Comparison of ENCODE assay signal across 8 cellular contexts in the genomic region with DNA sequence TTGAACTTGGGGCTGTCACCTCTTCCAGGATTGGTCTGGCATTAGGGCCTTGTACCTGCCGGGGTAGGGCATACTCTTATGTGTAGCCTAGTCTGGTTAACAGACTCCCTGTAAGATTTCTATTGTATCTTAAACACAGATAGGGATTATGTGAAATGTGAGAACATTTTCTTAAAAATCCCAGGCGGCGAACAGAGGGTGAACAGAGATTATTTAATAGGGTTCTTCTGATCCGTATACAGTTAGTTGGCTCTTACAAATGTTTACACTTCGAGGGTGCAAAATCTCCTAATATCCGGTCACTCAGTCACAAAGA. TPM values are rescaled to one million over a fixed set of nuclear protein-coding genes. Genes with fewer than 3 reads are reported as not detected.
DNase-seq lines count a peak whose midpoint lies in the region; ATAC-seq, FAIRE-seq and TF ChIP-seq lines count a peak whose summit lies in the region.

No MANE protein-coding gene starts in this region.

- H3K79me1 ChIP-seq in mesendoderm (ENCODE audit: low read length) = no peaks in the 10 kb centered on the region

- no peak for TF ChIP-seq RAD21 in GM12878 (IDR thresholded peaks at IDR 0.05; ENCODE audit: insufficient read depth, low read depth, low read length)

- H3K27ac ChIP-seq in left ventricle myocardium inferior (replicated peaks) = peak overlapping the region; percentile 96
- H3K27ac ChIP-seq in GM12878 (ENCODE audit: control insufficient read depth, insufficient read depth) = peak overlapping the region; percentile 93
- H3K27ac ChIP-seq in mesendoderm (ENCODE audit: low read depth, low read length) = no peak overlapping the region
- no peak overlapping the region for H3K27ac ChIP-seq in aorta (ENCODE audit: low read depth in 1 of 2, low read length in 2 of 2)

- no peaks in the 10 kb centered on the region for H4K20me1 ChIP-seq in GM12878 (ENCODE audit: control insufficient read depth, insufficient read depth)

- H4K8ac ChIP-seq in mesendoderm (ENCODE audit: low read depth, low read length) = no peak overlapping the region

- H2AK5ac ChIP-seq in mesendoderm (ENCODE audit: low read length) = no peak overlapping the region

- FAIRE-seq in GM12878 (lab: Jason Lieb, UNC) = peak; percentile 52

- peak overlapping the region; percentile 72 for H2AFZ ChIP-seq in GM12878 (ENCODE audit: control insufficient read depth, low read depth, low read length)

- ATAC-seq in left cardiac atrium (no peak), HG03354 (IDR thresholded peaks at IDR 0.05; ENCODE audit: poor library complexity, severe bottlenecking, unreplicated experiment) (peak; percentile 41), GM12878 (peak; percentile 56), aorta (ENCODE audit: low FRiP score) (no peak)

- H3K23ac ChIP-seq in mesendoderm (ENCODE audit: low read length) = no peak overlapping the region

- CTCF ChIA-PET in GM12878 (lab: Yijun Ruan, JAX) = interaction anchor here (0.8 to 6.6 kb wide), 18 partner anchors 8 to 620 kb away, joined by 3 to 56 read pairs (median 6); a partner anchor contains a TSS

- H2BK120ac ChIP-seq in mesendoderm (ENCODE audit: low read depth, low read length) = no peak overlapping the region

- H3K4me3 ChIP-seq in left ventricle myocardium inferior (peak overlapping the region; percentile 92), GM12878 (peak overlapping the region; percentile 94), mesendoderm (ENCODE audit: low read length) (no peak overlapping the region), aorta (ENCODE audit: low read length in 2 of 2) (peak overlapping the region; percentile 59 to 96)

- H3K79me2 ChIP-seq in GM12878 (ENCODE audit: control insufficient read depth, insufficient read depth, low read length) = peaks cover 65% of the 10 kb centered on the region
- H3K79me2 ChIP-seq in mesendoderm (ENCODE audit: control insufficient read depth, insufficient read depth, low read length) = no peaks in the 10 kb centered on the region

- H3K9me3 ChIP-seq in left ventricle myocardium inferior (replicated peaks) (no peaks in the 10 kb centered on the region), GM12878 (replicated peaks; ENCODE audit: control insufficient read depth, insufficient read depth, low read length) (no peaks in the 10 kb centered on the region), aorta (ENCODE audit: control insufficient read depth, low read length) (no peaks in the 10 kb centered on the region)

- SMC1A ChIA-PET in GM12878 (lab: Charles Lee; ENCODE audit: uncharacterized antibody, unreplicated experiment) = interaction anchor here (0.9 to 6.3 kb wide), 21 partner anchors 9 to 346 kb away, joined by 3 to 68 read pairs (median 6); no protein-coding TSS in a partner anchor

- POLR2A ChIA-PET in GM12878 (lab: Charles Lee) = interaction anchor here (1.3 to 2.8 kb wide), 9 partner anchors 11 to 310 kb away, joined by 3 to 14 read pairs (median 4); no protein-coding TSS in a partner anchor

- no peak overlapping the region for H3K18ac ChIP-seq in mesendoderm (ENCODE audit: low read length)

- TF ChIP-seq EP300 in GM12878 (IDR thresholded peaks at IDR 0.05; ENCODE audit: borderline replicate concordance in 1 of 2, control insufficient read depth in 1 of 2, low read depth in 2 of 2, low read length in 2 of 2) = no peak

- H2BK15ac ChIP-seq in mesendoderm (replicated peaks; ENCODE audit: low read depth) = no peak overlapping the region

- H3K27me3 ChIP-seq in left ventricle myocardium inferior (ENCODE audit: low read depth) (no peaks in the 10 kb centered on the region), GM12878 (replicated peaks in 1 of 2; ENCODE audit: control insufficient read depth in 2 of 2, insufficient read depth in 2 of 2, low read length in 1 of 2) (no peaks in the 10 kb centered on the region), mesendoderm (ENCODE audit: insufficient read depth, low read length, poor library complexity) (peaks cover 4% of the 10 kb centered on the region), aorta (ENCODE audit: control insufficient read depth in 1 of 2, insufficient read depth in 2 of 2, low read length in 1 of 2) (no peaks in the 10 kb centered on the region)

- no peaks in the 10 kb centered on the region for H3K36me3 ChIP-seq in left ventricle myocardium inferior
- H3K36me3 ChIP-seq in GM12878 (ENCODE audit: control insufficient read depth in 2 of 2, insufficient read depth in 2 of 2, low read length in 1 of 2) = no peaks in the 10 kb centered on the region
- H3K36me3 ChIP-seq in mesendoderm (ENCODE audit: control insufficient read depth, insufficient read depth, low read length) = no peaks in the 10 kb centered on the region
- no peaks in the 10 kb centered on the region for H3K36me3 ChIP-seq in aorta (ENCODE audit: control insufficient read depth in 1 of 2, insufficient read depth in 2 of 2, low read length in 1 of 2)

- H4K5ac ChIP-seq in mesendoderm (ENCODE audit: low read length) = no peak overlapping the region

- intact Hi-C loops in left ventricle myocardium inferior (cut with micrococcal nuclease) = no loop called here
- intact Hi-C loops in left cardiac atrium (cut with DNase I) = loop anchor here in 1 of 2 donors (5.0 to 10.0 kb wide), 3 partner anchors 57 to 281 kb away; a partner anchor contains a TSS
- intact Hi-C loops in GM12878 (cut with micrococcal nuclease; ENCODE audit: unreplicated experiment) = loop anchor here (2.0 to 10.0 kb wide), 6 partner anchors 42 to 283 kb away; no protein-coding TSS in a partner anchor
- intact Hi-C loops in aorta (cut with DNase I) = loop anchor here (10.0 kb wide), 1 partner anchor 281 kb away; a partner anchor contains a TSS

- H2BK5ac ChIP-seq in mesendoderm (ENCODE audit: low read length) = no peak overlapping the region

- no peak overlapping the region for H3K4ac ChIP-seq in mesendoderm (ENCODE audit: low read depth, low read length)

- no TSS peak for BruUV-seq in GM12878 (replicated peaks; lab: Mats Ljungman, UMichigan)

- H3K9ac ChIP-seq in GM12878 (ENCODE audit: control insufficient read depth, insufficient read depth, low read length) (peak overlapping the region; percentile 92), mesendoderm (ENCODE audit: low read length) (peak overlapping the region; percentile 44)

- in situ Hi-C loops in GM12878 (cut with MboI) = no loop called here

- TF ChIP-seq CTCF in left ventricle myocardium inferior (IDR thresholded peaks at IDR 0.05; ENCODE audit: borderline replicate concordance) (no peak), GM12878 (IDR thresholded peaks at IDR 0.05 in 2 of 3, conservative IDR thresholded peaks at IDR 0.05 in 1 of 3; ENCODE audit: control insufficient read depth in 2 of 3, extremely low read depth in 1 of 3, insufficient read depth in 1 of 3, low read depth in 3 of 3, low read length in 3 of 3) (no peak)

- DNase-seq in left ventricle myocardium inferior (no peak), left cardiac atrium (no peak), GM12878 (ENCODE audit: low read depth, low spot score) (no peak), mesendoderm (no peak), aorta (no peak), SIG-M5 treated with dmso at 0.1 percent for 504 hours (lab: John Stamatoyannopoulos, UW; ENCODE audit: unreplicated experiment) (no peak)
- DNase-seq in stimulated activated CD4-positive, alpha-beta T cell treated with anti-CD3 and anti-CD28 coated beads, Interleukin-2, amount 100 ng/mL, for 48 hours = no peak

- H3K4me2 ChIP-seq in GM12878 (ENCODE audit: control insufficient read depth, insufficient read depth) = peak overlapping the region; percentile 89
- peak overlapping the region; percentile 61 for H3K4me2 ChIP-seq in mesendoderm (ENCODE audit: low read length)

- WGBS in GM12878 (ENCODE audit: insufficient coverage, insufficient replicate concordance, low lambda C conversion rate, missing lambda C conversion rate) = 2% methylated on average over 6 of the region's 6 CpGs
- whole genome bisulfite sequencing in mesendoderm (ENCODE audit: extremely low coverage, insufficient coverage, low lambda C conversion rate) = no CpG with 5 or more reads among the region's 6 CpGs
- WGBS in aorta, 2 donors = 20 to 25% methylated on average over 6 of the region's 6 CpGs

- peak overlapping the region; percentile 74 for H3K56ac ChIP-seq in mesendoderm (ENCODE audit: low read length)

- RAD21 ChIA-PET in GM12878 (lab: Charles Lee; ENCODE audit: unreplicated experiment) = interaction anchor here (0.8 to 8.9 kb wide), 17 partner anchors 11 to 347 kb away, joined by 3 to 76 read pairs (median 7); no protein-coding TSS in a partner anchor

- TF ChIP-seq POLR2A in GM12878 (IDR thresholded peaks at IDR 0.05; ENCODE audit: low read depth, low read length) = no peak

- H3K4me1 ChIP-seq in left ventricle myocardium inferior (peaks cover 82% of the 10 kb centered on the region), GM12878 (ENCODE audit: control insufficient read depth, insufficient read depth, low read length) (peaks cover 5% of the 10 kb centered on the region; the same call in 1 of the 2 replicates), mesendoderm (ENCODE audit: control insufficient read depth, low read depth, low read length) (no peaks in the 10 kb centered on the region), aorta (ENCODE audit: control insufficient read depth in 1 of 2, insufficient read depth in 2 of 2, low read length in 2 of 2) (peaks cover 0 to 3% of the 10 kb centered on the region in 2 donors)

TF ChIP-seq in GM12878, 131 proteins besides CTCF, POLR2A, EP300 and RAD21 (continues in another document):
- TF ChIP-seq MYC (IDR thresholded peaks at IDR 0.05; ENCODE audit: insufficient read depth, insufficient read length, insufficient replicate concordance, low read length, severe bottlenecking) = no peak

RNA-seq across cellular contexts. Expression of a gene that starts 0.8 kb away (rescaled TPM):
- total RNA-seq in left ventricle myocardium inferior (48.1 TPM), left cardiac atrium (10 to 100 TPM; 29.3 to 38.6 TPM), GM12878 (2014; rRNA removed) (31.8 and 33.4 TPM in 2 replicates), GM12878 (2014; rRNA removed; fragmentation: Illumina TruSeq; extraction: Trizol) (37.3 and 37.5 TPM in 2 replicates), GM12878 (2021) (27.3 and 27.8 TPM in 2 replicates), aorta (10 to 100 TPM; 10.5 to 16.7 TPM)
- 199 and 222 TPM in 2 replicates for total RNA-seq in GM12878 (2013; cell fraction: nucleolus; rRNA removed)
- polyA plus RNA-seq in GM12878 (2011; ENCODE audit: low read depth) = 19.3 TPM
- polyA plus RNA-seq in GM12878 (2011; rRNA removed) (14.2 and 19.0 TPM in 2 replicates), GM12878 (2014; fragmentation: Illumina TruSeq; extraction: Trizol) (25.4 and 33.6 TPM in 2 replicates), GM12878 (2014; fragmentation: Nextera tagmentation; extraction: Ambion mirVana) (1 to 10 TPM; 7.5 to 9.6 TPM), GM12878 (2014; rRNA removed) (15.8 and 17.2 TPM in 2 replicates), GM12878 (2016; fragmentation: Nextera tagmentation; extraction: Ambion mirVana) (10 to 100 TPM; 18.4 to 25.0 TPM), aorta (1 to 10 TPM; 2.1 to 3.4 TPM)
- 8.2 and 9.4 TPM in 2 replicates for polyA plus RNA-seq in GM12878 (2011; cell fraction: cytosol; rRNA removed)
- polyA plus RNA-seq in GM12878 (2011; cell fraction: nucleus; rRNA removed) = 9.0 and 10.7 TPM in 2 replicates
- 25.8 and 28.8 TPM in 2 replicates for polyA plus RNA-seq in GM12878 (2012)
- polyA minus RNA-seq in GM12878 (2011; rRNA and poly(A)+ RNA removed) = 30.2 and 35.1 TPM in 2 replicates
- polyA minus RNA-seq in GM12878 (2011; cell fraction: cytosol; rRNA and poly(A)+ RNA removed) = 10.1 and 10.3 TPM in 2 replicates
- 31.8 and 38.0 TPM in 2 replicates for polyA minus RNA-seq in GM12878 (2011; cell fraction: nucleus; rRNA and poly(A)+ RNA removed)
- 0.95 TPM for polyA plus RNA-seq in mesendoderm (2013, experiment 1 of 2)
- 0.91 TPM for polyA plus RNA-seq in mesendoderm (2013, experiment 2 of 2)

Comparison
In these comparisons a context has a peak if more than half of its experiments do, and no peak if none do; other contexts are left out.
1. H3K27ac ChIP-seq: peak in left ventricle myocardium inferior (single experiment) and GM12878 (single experiment); none in mesendoderm (single experiment) and aorta (0 of 2).
2. ATAC-seq: peak in HG03354 (single experiment) and GM12878 (single experiment); none in left cardiac atrium (0 of 2) and aorta (single experiment).